In the genomic region with DNA sequence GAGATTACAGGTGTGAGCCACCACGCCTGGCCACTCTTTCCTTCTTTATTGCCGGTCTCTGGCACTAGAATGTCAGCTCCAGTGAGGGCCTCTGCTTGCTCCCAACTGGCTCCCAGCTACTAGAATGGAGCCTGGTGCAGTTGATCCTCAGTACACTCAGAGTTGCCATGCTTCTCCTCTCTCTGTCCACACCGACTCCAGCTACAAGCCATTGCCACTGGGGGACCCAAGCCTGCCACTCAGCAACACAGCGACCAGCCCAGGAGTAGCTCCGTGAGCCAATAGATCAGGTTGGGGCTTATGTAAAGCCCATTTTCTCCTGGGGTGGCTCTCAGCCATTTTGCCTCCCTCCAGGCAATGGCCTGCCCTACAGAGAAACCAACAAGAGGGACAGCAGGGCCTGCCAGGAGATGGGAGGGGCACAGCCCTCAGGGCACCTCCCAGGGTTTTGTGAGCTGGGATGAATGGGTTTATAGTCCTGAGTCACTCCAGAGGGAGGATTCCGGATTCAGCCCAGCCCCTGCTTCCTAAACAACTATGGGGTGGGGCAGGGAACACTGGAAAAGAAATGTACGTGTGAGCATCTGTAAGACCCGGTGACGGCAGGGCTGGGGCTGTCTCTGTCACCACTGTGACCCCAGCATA, we compare ENCODE assay signal across 12 cellular contexts. TPM values are rescaled to one million over a fixed set of nuclear protein-coding genes. Genes with fewer than 3 reads are reported as not detected.
DNase-seq lines count a peak whose midpoint lies in the region; TF ChIP-seq lines count a peak whose summit lies in the region.
"Had no signal": no experiment of that assay in that cellular context is flagged by ENCODE, and none has a peak within 500 bp of the region (broad histone marks: within the 10 kb centered on the region; RNA-seq: fewer than 3 reads in every experiment).

No MANE protein-coding gene starts in this region.

- peaks cover 0 to 5% (median 0%) of the 10 kb centered on the region in 3 donors for H3K36me3 ChIP-seq in esophagus squamous epithelium

- no peak for TF ChIP-seq POLR2A in esophagus squamous epithelium (IDR thresholded peaks at IDR 0.05)

- intact Hi-C loops in esophagus squamous epithelium (cut with DNase I): no loop called here

- H3K9me3 Mint-ChIP-seq in osteocyte (ENCODE audit: unreplicated experiment): no peaks in the 10 kb centered on the region
- H3K9me3 Mint-ChIP-seq: neural crest cell had no signal

- DNase-seq in ELF-1 (ENCODE audit: low read depth, low spot score) (peak; percentile 93), NCI-H226 (peak; percentile 42), esophagus squamous epithelium (lab: John Stamatoyannopoulos, UW) (no peak), osteocyte (ENCODE audit: extremely low spot score, unreplicated experiment) (no peak), OCI-M2 (lab: John Stamatoyannopoulos, UW; ENCODE audit: unreplicated experiment) (no peak), UCSD-AML1 (lab: John Stamatoyannopoulos, UW; ENCODE audit: unreplicated experiment) (no peak), NCI-H1417 (lab: John Stamatoyannopoulos, UW) (no peak)
- DNase-seq in activated CD4-positive, alpha-beta T cell treated with anti-CD3 and anti-CD28 coated beads, Interleukin-2, amount 50 U/mL, for 1 hour: no peak
- DNase-seq: NCI-H2029 treated with DMSO at 0.1 percent for 48 hours, SW 1271, thyroid gland had no signal

- H3K4me1 ChIP-seq in esophagus squamous epithelium: peaks cover 0 to 61% (median 10%) of the 10 kb centered on the region in 3 donors
- H3K4me1 ChIP-seq: thyroid gland had no signal

- no peak for TF ChIP-seq CTCF in esophagus squamous epithelium (IDR thresholded peaks at IDR 0.05)
- no peak for TF ChIP-seq CTCF in osteocyte (IDR thresholded peaks at IDR 0.05)

- no peak overlapping the region for H3K4me3 ChIP-seq in esophagus squamous epithelium
- H3K4me3 ChIP-seq: thyroid gland had no signal

- 38 to 57% methylated on average over 6 to 8 of the region's 9 CpGs for WGBS in esophagus squamous epithelium, 2 donors

- H3K4me1 Mint-ChIP-seq in osteocyte (ENCODE audit: unreplicated experiment): peaks cover 5% of the 10 kb centered on the region

- H3K27ac Mint-ChIP-seq in osteocyte (ENCODE audit: unreplicated experiment): peak overlapping the region; percentile 44

- H3K9me3 ChIP-seq in esophagus squamous epithelium: no peaks in the 10 kb centered on the region
- H3K9me3 ChIP-seq: thyroid gland had no signal

- H3K4me3 Mint-ChIP-seq in osteocyte (ENCODE audit: unreplicated experiment): no peak overlapping the region
- H3K4me3 Mint-ChIP-seq: neural crest cell had no signal

- peaks cover 5% of the 10 kb centered on the region for H3K36me3 Mint-ChIP-seq in osteocyte (ENCODE audit: unreplicated experiment)

- peak overlapping the region; percentile 51 to 78 (median 63) for H3K27ac ChIP-seq in esophagus squamous epithelium
- H3K27ac ChIP-seq: thyroid gland had no signal

- H3K27me3 Mint-ChIP-seq in osteocyte (ENCODE audit: unreplicated experiment): no peaks in the 10 kb centered on the region

- no peaks in the 10 kb centered on the region for H3K27me3 ChIP-seq in esophagus squamous epithelium
- H3K27me3 ChIP-seq: thyroid gland had no signal

RNA-seq across cellular contexts. Expression of gene OPA3, which starts 36.5 kb away (rescaled TPM):
- total RNA-seq in esophagus squamous epithelium: 10 to 100 TPM in 2 of 4 donors, 1 to 10 TPM in 2; 4.7 to 12.4 (median 10.1) TPM
- 16.8 and 18.0 TPM in 2 replicates for total RNA-seq in osteocyte

RNA-seq across cellular contexts. Expression of gene VASP, which starts 40.8 kb away (rescaled TPM):
- 10 to 100 TPM; 39.2 to 82.9 (median 52.7) TPM for total RNA-seq in esophagus squamous epithelium
- total RNA-seq in osteocyte: 61.9 and 68.9 TPM in 2 replicates

RNA-seq across cellular contexts. Expression of gene PPM1N, which starts 49.8 kb away (rescaled TPM):
- 1 to 10 TPM; 1.8 to 6.7 (median 4.0) TPM for total RNA-seq in esophagus squamous epithelium
- total RNA-seq in osteocyte: 0.29 and 0.62 TPM in 2 replicates
- total RNA-seq: neural crest cell had no signal

RNA-seq across cellular contexts. Expression of gene RTN2, which starts 51.2 kb away (rescaled TPM):
- 1 to 10 TPM; 1.9 to 7.2 (median 4.2) TPM for total RNA-seq in esophagus squamous epithelium
- total RNA-seq in osteocyte: 15.6 and 15.8 TPM in 2 replicates

RNA-seq across cellular contexts. Expression of gene GPR4, which starts 53.9 kb away (rescaled TPM):
- 1 to 10 TPM in 3 of 4 donors, under 1 TPM in 1; 0.76 to 1.4 (median 1.2) TPM for total RNA-seq in esophagus squamous epithelium
- total RNA-seq in osteocyte: not detected in 2 replicates
- total RNA-seq: neural crest cell had no signal

Comparison
In these comparisons a context has a peak if more than half of its experiments do, and no peak if none do; other contexts are left out.
1. DNase-seq: peak in ELF-1 (single experiment) and NCI-H226 (single experiment); none in esophagus squamous epithelium (single experiment), osteocyte (single experiment), activated CD4-positive, alpha-beta T cell treated with anti-CD3 and anti-CD28 coated beads, Interleukin-2, amount 50 U/mL, for 1 hour (single experiment), OCI-M2 (single experiment), UCSD-AML1 (single experiment) and NCI-H1417 (0 of 3).